ENCODE assay signal across 2 cellular contexts in the genomic region with DNA sequence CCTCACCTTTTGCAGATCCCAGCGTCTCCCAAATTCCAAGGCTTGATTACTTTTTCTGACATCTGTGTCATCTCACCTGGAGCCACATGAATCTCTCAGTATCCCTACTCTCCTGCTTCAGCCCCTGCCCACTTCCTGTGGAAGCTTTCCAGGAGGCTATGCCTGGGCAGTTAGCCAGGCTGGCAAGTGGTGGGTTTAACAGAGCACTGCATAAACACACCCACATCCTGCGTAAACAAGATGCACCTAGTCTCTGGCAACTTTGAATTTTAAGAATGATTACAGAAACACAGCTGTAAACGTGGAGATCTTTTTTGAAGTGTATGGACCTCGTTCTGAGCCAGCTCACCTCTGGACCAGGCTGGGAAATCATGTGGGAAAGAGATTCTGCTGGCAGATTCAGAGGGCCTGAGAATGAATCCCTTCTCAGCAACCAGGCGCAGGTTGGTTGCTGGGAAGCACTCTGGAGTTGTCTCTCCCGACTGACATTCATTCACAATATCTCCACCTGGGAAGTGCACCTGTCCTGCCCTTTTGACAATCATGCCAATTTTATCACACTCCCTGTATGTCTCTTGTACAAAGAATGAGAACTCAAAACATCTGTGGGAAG.
TF ChIP-seq lines count a peak whose summit lies in the region.

No MANE protein-coding gene starts in this region.

TF ChIP-seq in HCT116, 20 proteins besides CTCF, POLR2A, EP300 and RAD21:
- TF ChIP-seq ZFX (IDR thresholded peaks at IDR 0.05) (no peak), ZNF274 (IDR thresholded peaks at IDR 0.05; ENCODE audit: low read depth, low read length) (no peak), FOSL1 (IDR thresholded peaks at IDR 0.05; ENCODE audit: low read depth) (no peak), SIN3A (IDR thresholded peaks at IDR 0.05; ENCODE audit: low read depth) (no peak), EGR1 (IDR thresholded peaks at IDR 0.05; ENCODE audit: low read depth) (no peak)
- TF ChIP-seq, protein P1, sequence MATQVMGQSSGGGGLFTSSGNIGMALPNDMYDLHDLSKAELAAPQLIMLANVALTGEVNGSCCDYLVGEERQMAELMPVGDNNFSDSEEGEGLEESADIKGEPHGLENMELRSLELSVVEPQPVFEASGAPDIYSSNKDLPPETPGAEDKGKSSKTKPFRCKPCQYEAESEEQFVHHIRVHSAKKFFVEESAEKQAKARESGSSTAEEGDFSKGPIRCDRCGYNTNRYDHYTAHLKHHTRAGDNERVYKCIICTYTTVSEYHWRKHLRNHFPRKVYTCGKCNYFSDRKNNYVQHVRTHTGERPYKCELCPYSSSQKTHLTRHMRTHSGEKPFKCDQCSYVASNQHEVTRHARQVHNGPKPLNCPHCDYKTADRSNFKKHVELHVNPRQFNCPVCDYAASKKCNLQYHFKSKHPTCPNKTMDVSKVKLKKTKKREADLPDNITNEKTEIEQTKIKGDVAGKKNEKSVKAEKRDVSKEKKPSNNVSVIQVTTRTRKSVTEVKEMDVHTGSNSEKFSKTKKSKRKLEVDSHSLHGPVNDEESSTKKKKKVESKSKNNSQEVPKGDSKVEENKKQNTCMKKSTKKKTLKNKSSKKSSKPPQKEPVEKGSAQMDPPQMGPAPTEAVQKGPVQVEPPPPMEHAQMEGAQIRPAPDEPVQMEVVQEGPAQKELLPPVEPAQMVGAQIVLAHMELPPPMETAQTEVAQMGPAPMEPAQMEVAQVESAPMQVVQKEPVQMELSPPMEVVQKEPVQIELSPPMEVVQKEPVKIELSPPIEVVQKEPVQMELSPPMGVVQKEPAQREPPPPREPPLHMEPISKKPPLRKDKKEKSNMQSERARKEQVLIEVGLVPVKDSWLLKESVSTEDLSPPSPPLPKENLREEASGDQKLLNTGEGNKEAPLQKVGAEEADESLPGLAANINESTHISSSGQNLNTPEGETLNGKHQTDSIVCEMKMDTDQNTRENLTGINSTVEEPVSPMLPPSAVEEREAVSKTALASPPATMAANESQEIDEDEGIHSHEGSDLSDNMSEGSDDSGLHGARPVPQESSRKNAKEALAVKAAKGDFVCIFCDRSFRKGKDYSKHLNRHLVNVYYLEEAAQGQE (IDR thresholded peaks at IDR 0.05; ENCODE audit: low read depth) = no peak

TF ChIP-seq in SK-N-SH, 30 proteins besides CTCF, POLR2A, EP300 and RAD21:
- TF ChIP-seq MXI1 (IDR thresholded peaks at IDR 0.05; ENCODE audit: low read depth, low read length) = peak; percentile 44; the same call in 1 of the 2 replicates
- TF ChIP-seq, protein P2, sequence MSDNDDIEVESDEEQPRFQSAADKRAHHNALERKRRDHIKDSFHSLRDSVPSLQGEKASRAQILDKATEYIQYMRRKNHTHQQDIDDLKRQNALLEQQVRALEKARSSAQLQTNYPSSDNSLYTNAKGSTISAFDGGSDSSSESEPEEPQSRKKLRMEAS (IDR thresholded peaks at IDR 0.05; ENCODE audit: low read depth) = no peak
- 0 out of 2 replicates have a peak, but pooled peaks have one; percentile 16 for TF ChIP-seq FOXJ3 (CRISPR knock-in tag; IDR thresholded peaks at IDR 0.05)
- TF ChIP-seq, protein P3, sequence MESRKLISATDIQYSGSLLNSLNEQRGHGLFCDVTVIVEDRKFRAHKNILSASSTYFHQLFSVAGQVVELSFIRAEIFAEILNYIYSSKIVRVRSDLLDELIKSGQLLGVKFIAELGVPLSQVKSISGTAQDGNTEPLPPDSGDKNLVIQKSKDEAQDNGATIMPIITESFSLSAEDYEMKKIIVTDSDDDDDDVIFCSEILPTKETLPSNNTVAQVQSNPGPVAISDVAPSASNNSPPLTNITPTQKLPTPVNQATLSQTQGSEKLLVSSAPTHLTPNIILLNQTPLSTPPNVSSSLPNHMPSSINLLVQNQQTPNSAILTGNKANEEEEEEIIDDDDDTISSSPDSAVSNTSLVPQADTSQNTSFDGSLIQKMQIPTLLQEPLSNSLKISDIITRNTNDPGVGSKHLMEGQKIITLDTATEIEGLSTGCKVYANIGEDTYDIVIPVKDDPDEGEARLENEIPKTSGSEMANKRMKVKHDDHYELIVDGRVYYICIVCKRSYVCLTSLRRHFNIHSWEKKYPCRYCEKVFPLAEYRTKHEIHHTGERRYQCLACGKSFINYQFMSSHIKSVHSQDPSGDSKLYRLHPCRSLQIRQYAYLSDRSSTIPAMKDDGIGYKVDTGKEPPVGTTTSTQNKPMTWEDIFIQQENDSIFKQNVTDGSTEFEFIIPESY (IDR thresholded peaks at IDR 0.05; ENCODE audit: borderline replicate concordance, low read depth) = no peak
- TF ChIP-seq RXRA (IDR thresholded peaks at IDR 0.05; ENCODE audit: borderline replicate concordance, low read depth) = no peak
- no peak for TF ChIP-seq FOXM1 (IDR thresholded peaks at IDR 0.05; ENCODE audit: low read depth)
- no peak for TF ChIP-seq TEAD4 (IDR thresholded peaks at IDR 0.05; ENCODE audit: borderline replicate concordance, insufficient read depth)
- TF ChIP-seq, protein P1 (IDR thresholded peaks at IDR 0.05; ENCODE audit: low read depth, low read length) = no peak
- no peak for TF ChIP-seq GATA2 (CRISPR knock-in tag; IDR thresholded peaks at IDR 0.05)
- TF ChIP-seq MEF2A (IDR thresholded peaks at IDR 0.05; ENCODE audit: borderline replicate concordance, low read depth) = no peak
- no peak for TF ChIP-seq IRF3 (IDR thresholded peaks at IDR 0.05; ENCODE audit: low read depth, low read length)
- TF ChIP-seq PBX3 (IDR thresholded peaks at IDR 0.05) = no peak
- no peak for TF ChIP-seq SMC3 (IDR thresholded peaks at IDR 0.05; ENCODE audit: low read depth, low read length)
- peak; percentile 67 for TF ChIP-seq NFIC (IDR thresholded peaks at IDR 0.05; ENCODE audit: borderline replicate concordance)
- TF ChIP-seq JUND (IDR thresholded peaks at IDR 0.05) = no peak
- TF ChIP-seq USF1 (IDR thresholded peaks at IDR 0.05; ENCODE audit: borderline replicate concordance, low read depth) = no peak
- no peak for TF ChIP-seq EZH2phosphoT487 (IDR thresholded peaks at IDR 0.05; ENCODE audit: borderline replicate concordance, low read depth)
- TF ChIP-seq, protein P4, sequence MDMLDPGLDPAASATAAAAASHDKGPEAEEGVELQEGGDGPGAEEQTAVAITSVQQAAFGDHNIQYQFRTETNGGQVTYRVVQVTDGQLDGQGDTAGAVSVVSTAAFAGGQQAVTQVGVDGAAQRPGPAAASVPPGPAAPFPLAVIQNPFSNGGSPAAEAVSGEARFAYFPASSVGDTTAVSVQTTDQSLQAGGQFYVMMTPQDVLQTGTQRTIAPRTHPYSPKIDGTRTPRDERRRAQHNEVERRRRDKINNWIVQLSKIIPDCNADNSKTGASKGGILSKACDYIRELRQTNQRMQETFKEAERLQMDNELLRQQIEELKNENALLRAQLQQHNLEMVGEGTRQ (IDR thresholded peaks at IDR 0.05; ENCODE audit: borderline replicate concordance, low read depth, low read length) = no peak
- TF ChIP-seq POLR2AphosphoS5 (IDR thresholded peaks at IDR 0.05; ENCODE audit: low read depth, low read length) = no peak
- no peak for TF ChIP-seq RFX5 (IDR thresholded peaks at IDR 0.05; ENCODE audit: low read length)
- TF ChIP-seq YY1 (IDR thresholded peaks at IDR 0.05; ENCODE audit: low read depth) = no peak
- no peak for TF ChIP-seq RCOR1 (IDR thresholded peaks at IDR 0.05; ENCODE audit: low read length)
- TF ChIP-seq GABPA (IDR thresholded peaks at IDR 0.05; ENCODE audit: low read depth) = no peak
- no peak for TF ChIP-seq TAF1 (IDR thresholded peaks at IDR 0.05; ENCODE audit: borderline replicate concordance, low read depth, low read length)
- TF ChIP-seq TCF12 (IDR thresholded peaks at IDR 0.05) = peak; percentile 33; the same call in 1 of the 2 replicates
- TF ChIP-seq CHD2 (IDR thresholded peaks at IDR 0.05; ENCODE audit: low read length, partially characterized antibody) = no peak
- no peak for TF ChIP-seq ELF1 (IDR thresholded peaks at IDR 0.05)
